24 cellular contexts compared by ENCODE assay signal in the genomic region with DNA sequence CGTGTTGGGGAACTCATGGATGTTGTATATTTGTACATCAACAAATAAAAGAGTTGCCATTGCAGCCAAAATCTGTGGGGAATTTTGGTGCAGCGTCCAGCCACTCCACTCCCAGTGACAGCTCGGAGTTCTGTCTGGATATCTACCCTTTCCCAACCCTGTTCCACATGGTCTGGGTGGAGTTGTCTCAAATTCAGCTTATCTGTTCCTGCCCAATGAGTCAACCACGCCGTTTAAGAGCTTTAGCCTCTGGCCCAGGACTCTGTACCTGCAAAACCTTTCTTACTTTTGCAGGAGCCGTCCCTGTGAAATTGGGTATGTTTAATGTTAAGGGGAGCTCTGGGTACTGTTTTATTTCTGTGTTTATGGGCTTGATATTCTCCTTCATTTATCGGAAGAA. TPM values are rescaled to one million over a fixed set of nuclear protein-coding genes. Genes with fewer than 3 reads are reported as not detected.
DNase-seq lines count a peak whose midpoint lies in the region; ATAC-seq and TF ChIP-seq lines count a peak whose summit lies in the region.
"Had no signal": no experiment of that assay in that cellular context is flagged by ENCODE, and none has a peak within 500 bp of the region (broad histone marks: within the 10 kb centered on the region; RNA-seq: fewer than 3 reads in every experiment).

No MANE protein-coding gene starts in this region.

- no peak overlapping the region for H2BK5ac ChIP-seq in trophoblast cell (ENCODE audit: low read depth, low read length, poor library complexity)

- H3K4me2 ChIP-seq in trophoblast cell (ENCODE audit: low read length), result no peak overlapping the region

- H2BK12ac ChIP-seq in trophoblast cell (ENCODE audit: low read length), result no peak overlapping the region

- H3K27me3 ChIP-seq in RWPE2 (ENCODE audit: insufficient read depth, poor library complexity, severe bottlenecking) (no peaks in the 10 kb centered on the region), foreskin keratinocyte (no peaks in the 10 kb centered on the region), trophoblast cell (ENCODE audit: insufficient read depth, low read length) (no peaks in the 10 kb centered on the region), lower lobe of right lung (ENCODE audit: low read depth) (no peaks in the 10 kb centered on the region)

- no peak overlapping the region for H3K9ac ChIP-seq in trophoblast cell (ENCODE audit: low read length)

- H3K27ac ChIP-seq in RWPE2 (ENCODE audit: poor library complexity, severe bottlenecking) (no peak overlapping the region), foreskin keratinocyte (no peak overlapping the region), trophoblast cell (ENCODE audit: low read depth, low read length) (no peak overlapping the region), lower lobe of right lung (no peak overlapping the region)
- H3K27ac ChIP-seq: HL-60, SJSA1 had no signal

- H3K23ac ChIP-seq in trophoblast cell (ENCODE audit: low read length), result no peak overlapping the region

- H3K18ac ChIP-seq in trophoblast cell (ENCODE audit: low read length), result no peak overlapping the region

- H3K9me3 ChIP-seq in RWPE2 (ENCODE audit: severe bottlenecking) (no peaks in the 10 kb centered on the region), trophoblast cell (ENCODE audit: insufficient read depth, low read depth, low read length) (no peaks in the 10 kb centered on the region), lower lobe of right lung (no peaks in the 10 kb centered on the region)
- H3K9me3 ChIP-seq: SJSA1 had no signal

- H3K4me3 ChIP-seq in RWPE2 (ENCODE audit: severe bottlenecking) (no peak overlapping the region), trophoblast cell (ENCODE audit: low read depth, low read length) (no peak overlapping the region), lower lobe of right lung (no peak overlapping the region)
- H3K4me3 ChIP-seq: SJSA1 had no signal

- H3K4me1 ChIP-seq in RWPE2 (ENCODE audit: insufficient read depth, poor library complexity, severe bottlenecking), result no peaks in the 10 kb centered on the region
- no peaks in the 10 kb centered on the region for H3K4me1 ChIP-seq in foreskin keratinocyte
- H3K4me1 ChIP-seq in trophoblast cell (ENCODE audit: control insufficient read depth in 1 of 2, insufficient read depth in 2 of 2, low read length in 2 of 2), result peaks cover 9 to 14% of the 10 kb centered on the region in 2 experiments
- H3K4me1 ChIP-seq in lower lobe of right lung, result no peaks in the 10 kb centered on the region
- H3K4me1 ChIP-seq: SJSA1 had no signal

- H4K8ac ChIP-seq in trophoblast cell (ENCODE audit: low read depth, low read length), result no peak overlapping the region

- peak; percentile 57 for ATAC-seq in RWPE2 (ENCODE audit: low read depth)
- peak; percentile 23 for ATAC-seq in foreskin keratinocyte
- no peak for ATAC-seq in SK-N-SH treated with all-trans-retinoic acid at 6 μM for 48 hours
- ATAC-seq in GM19467 (IDR thresholded peaks at IDR 0.05; ENCODE audit: unreplicated experiment), result no peak
- ATAC-seq in lower lobe of right lung, result no peak

- no peak overlapping the region for H2AK5ac ChIP-seq in trophoblast cell (ENCODE audit: low read length)

- DNase-seq in A172 (ENCODE audit: low spot score) (peak; percentile 7), RWPE2 (ENCODE audit: low spot score) (no peak), foreskin keratinocyte (no peak), trophoblast cell (peak; percentile 58 to 67), lower lobe of right lung (no peak)
- DNase-seq: 8988T, Calu3, DMS79 treated with DMSO at 0.1 percent for 48 hours, H7, NCI-H1092 treated with DMSO at 0.1 percent for 48 hours, NCI-H1436, NCI-H187, NCI-H2081 treated with DMSO at 0.1 percent for 48 hours, NCI-H2171, NCI-H226, NCI-H510A, NCI-H69 had no signal

- H2BK120ac ChIP-seq in trophoblast cell (ENCODE audit: insufficient read depth, low read length, poor library complexity), result no peak overlapping the region

- H3K79me1 ChIP-seq in trophoblast cell (ENCODE audit: low read length), result peaks cover 10% of the 10 kb centered on the region

- H3K4ac ChIP-seq in trophoblast cell (ENCODE audit: low read depth, low read length), result no peak overlapping the region

- intact Hi-C loops in lower lobe of right lung (cut with DNase I), result no loop called here

- no peak overlapping the region for H4K91ac ChIP-seq in trophoblast cell (ENCODE audit: low read depth, low read length)

- WGBS in trophoblast cell (ENCODE audit: extremely low coverage, insufficient coverage, insufficient read length), result no CpG with 5 or more reads among the region's 7 CpGs

- no peaks in the 10 kb centered on the region for H3K79me2 ChIP-seq in trophoblast cell (ENCODE audit: control insufficient read depth, insufficient read depth, low read length, poor library complexity)

- TF ChIP-seq CTCF in RWPE2 (IDR thresholded peaks at IDR 0.05; ENCODE audit: poor library complexity, severe bottlenecking), result no peak
- no peak for TF ChIP-seq CTCF in foreskin keratinocyte (conservative IDR thresholded peaks at IDR 0.05)
- no peak for TF ChIP-seq CTCF in lower lobe of right lung (IDR thresholded peaks at IDR 0.05)

- no peak overlapping the region for H2AFZ ChIP-seq in trophoblast cell (ENCODE audit: insufficient read depth, low read length, poor library complexity)

- no peak overlapping the region for H4K12ac ChIP-seq in trophoblast cell (ENCODE audit: low read depth, low read length)

- no peak overlapping the region for H3K14ac ChIP-seq in trophoblast cell (ENCODE audit: low read length)

- H3K36me3 ChIP-seq in RWPE2 (ENCODE audit: low read depth) (no peaks in the 10 kb centered on the region), trophoblast cell (ENCODE audit: control insufficient read depth in 1 of 2, insufficient read depth in 2 of 2, low read length in 2 of 2) (no peaks in the 10 kb centered on the region), lower lobe of right lung (no peaks in the 10 kb centered on the region)
- H3K36me3 ChIP-seq: SJSA1 had no signal

TF ChIP-seq in SK-N-SH treated with all-trans-retinoic acid at 6 μM for 48 hours, 23 proteins besides CTCF, POLR2A, EP300 and RAD21:
- TF ChIP-seq, protein P1, sequence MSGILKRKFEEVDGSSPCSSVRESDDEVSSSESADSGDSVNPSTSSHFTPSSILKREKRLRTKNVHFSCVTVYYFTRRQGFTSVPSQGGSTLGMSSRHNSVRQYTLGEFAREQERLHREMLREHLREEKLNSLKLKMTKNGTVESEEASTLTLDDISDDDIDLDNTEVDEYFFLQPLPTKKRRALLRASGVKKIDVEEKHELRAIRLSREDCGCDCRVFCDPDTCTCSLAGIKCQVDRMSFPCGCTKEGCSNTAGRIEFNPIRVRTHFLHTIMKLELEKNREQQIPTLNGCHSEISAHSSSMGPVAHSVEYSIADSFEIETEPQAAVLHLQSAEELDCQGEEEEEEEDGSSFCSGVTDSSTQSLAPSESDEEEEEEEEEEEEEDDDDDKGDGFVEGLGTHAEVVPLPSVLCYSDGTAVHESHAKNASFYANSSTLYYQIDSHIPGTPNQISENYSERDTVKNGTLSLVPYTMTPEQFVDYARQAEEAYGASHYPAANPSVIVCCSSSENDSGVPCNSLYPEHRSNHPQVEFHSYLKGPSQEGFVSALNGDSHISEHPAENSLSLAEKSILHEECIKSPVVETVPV (CRISPR knock-in tag; IDR thresholded peaks at IDR 0.05), result no peak
- no peak for TF ChIP-seq ARNTL (CRISPR knock-in tag; IDR thresholded peaks at IDR 0.05; ENCODE audit: borderline replicate concordance, low read depth)
- TF ChIP-seq ZNF8 (CRISPR knock-in tag; IDR thresholded peaks at IDR 0.05), result no peak
- TF ChIP-seq BACH2 (CRISPR knock-in tag; IDR thresholded peaks at IDR 0.05; ENCODE audit: borderline replicate concordance), result no peak
- no peak for TF ChIP-seq RARB (CRISPR knock-in tag; IDR thresholded peaks at IDR 0.05)
- TF ChIP-seq ZC3H10 (CRISPR knock-in tag; IDR thresholded peaks at IDR 0.05), result no peak
- no peak for TF ChIP-seq GLIS3 (CRISPR knock-in tag; IDR thresholded peaks at IDR 0.05)
- TF ChIP-seq ZNF70 (CRISPR knock-in tag; IDR thresholded peaks at IDR 0.05), result no peak
- TF ChIP-seq, protein P2, sequence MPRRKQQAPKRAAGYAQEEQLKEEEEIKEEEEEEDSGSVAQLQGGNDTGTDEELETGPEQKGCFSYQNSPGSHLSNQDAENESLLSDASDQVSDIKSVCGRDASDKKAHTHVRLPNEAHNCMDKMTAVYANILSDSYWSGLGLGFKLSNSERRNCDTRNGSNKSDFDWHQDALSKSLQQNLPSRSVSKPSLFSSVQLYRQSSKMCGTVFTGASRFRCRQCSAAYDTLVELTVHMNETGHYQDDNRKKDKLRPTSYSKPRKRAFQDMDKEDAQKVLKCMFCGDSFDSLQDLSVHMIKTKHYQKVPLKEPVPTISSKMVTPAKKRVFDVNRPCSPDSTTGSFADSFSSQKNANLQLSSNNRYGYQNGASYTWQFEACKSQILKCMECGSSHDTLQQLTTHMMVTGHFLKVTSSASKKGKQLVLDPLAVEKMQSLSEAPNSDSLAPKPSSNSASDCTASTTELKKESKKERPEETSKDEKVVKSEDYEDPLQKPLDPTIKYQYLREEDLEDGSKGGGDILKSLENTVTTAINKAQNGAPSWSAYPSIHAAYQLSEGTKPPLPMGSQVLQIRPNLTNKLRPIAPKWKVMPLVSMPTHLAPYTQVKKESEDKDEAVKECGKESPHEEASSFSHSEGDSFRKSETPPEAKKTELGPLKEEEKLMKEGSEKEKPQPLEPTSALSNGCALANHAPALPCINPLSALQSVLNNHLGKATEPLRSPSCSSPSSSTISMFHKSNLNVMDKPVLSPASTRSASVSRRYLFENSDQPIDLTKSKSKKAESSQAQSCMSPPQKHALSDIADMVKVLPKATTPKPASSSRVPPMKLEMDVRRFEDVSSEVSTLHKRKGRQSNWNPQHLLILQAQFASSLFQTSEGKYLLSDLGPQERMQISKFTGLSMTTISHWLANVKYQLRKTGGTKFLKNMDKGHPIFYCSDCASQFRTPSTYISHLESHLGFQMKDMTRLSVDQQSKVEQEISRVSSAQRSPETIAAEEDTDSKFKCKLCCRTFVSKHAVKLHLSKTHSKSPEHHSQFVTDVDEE (CRISPR knock-in tag; IDR thresholded peaks at IDR 0.05), result no peak
- TF ChIP-seq CSDC2 (CRISPR knock-in tag; IDR thresholded peaks at IDR 0.05), result no peak
- no peak for TF ChIP-seq ZNF565 (CRISPR knock-in tag; conservative IDR thresholded peaks at IDR 0.05; ENCODE audit: low read depth)
- no peak for TF ChIP-seq PPARA (CRISPR knock-in tag; IDR thresholded peaks at IDR 0.05; ENCODE audit: borderline replicate concordance)

RNA-seq across cellular contexts. Expression of a gene that starts 33.9 kb away (rescaled TPM):
- total RNA-seq in A172 (2014; rRNA removed; shearing (Covaris generic)), result not detected in 2 replicates
- total RNA-seq in foreskin keratinocyte (8.5 and 8.9 TPM in 2 replicates), lower lobe of right lung (8.6 TPM)
- 7.0 and 9.3 TPM in 2 replicates for polyA plus RNA-seq in foreskin keratinocyte
- 6.9 and 7.6 TPM in 2 replicates for polyA plus RNA-seq in trophoblast cell (2013)
- total RNA-seq: OCI-LY7, SJSA1 had no signal
- polyA plus RNA-seq: BJ, IgD-negative memory B cell had no signal

RNA-seq across cellular contexts. Expression of a gene that starts 46.0 kb away (rescaled TPM):
- 26.3 and 29.9 TPM in 2 replicates for total RNA-seq in A172 (2014; rRNA removed; shearing (Covaris generic))
- total RNA-seq in foreskin keratinocyte, result 12.7 and 13.7 TPM in 2 replicates
- 5.3 and 6.2 TPM in 2 replicates for polyA plus RNA-seq in foreskin keratinocyte
- 16.9 and 17.9 TPM in 2 replicates for polyA plus RNA-seq in trophoblast cell (2013)
- total RNA-seq in lower lobe of right lung, result 13.5 TPM

RNA-seq across cellular contexts. Expression of a gene that starts 46.0 kb away (rescaled TPM):
- 43.0 and 43.5 TPM in 2 replicates for total RNA-seq in A172 (2014; rRNA removed; shearing (Covaris generic))
- total RNA-seq in foreskin keratinocyte (13.8 and 15.8 TPM in 2 replicates), lower lobe of right lung (10.6 TPM)
- polyA plus RNA-seq in foreskin keratinocyte, result 10.6 and 13.8 TPM in 2 replicates
- polyA plus RNA-seq in trophoblast cell (2013), result 12.2 and 12.9 TPM in 2 replicates

Comparison
In these comparisons a context has a peak if more than half of its experiments do, and no peak if none do; other contexts are left out.
1. DNase-seq: peak in A172 (single experiment) and trophoblast cell (2 of 2); none in RWPE2 (single experiment), foreskin keratinocyte (0 of 2) and lower lobe of right lung (single experiment).
2. ATAC-seq: peak in RWPE2 (single experiment) and foreskin keratinocyte (single experiment); none in SK-N-SH treated with all-trans-retinoic acid at 6 μM for 48 hours (single experiment), GM19467 (single experiment) and lower lobe of right lung (0 of 2).